ENCODE assay signal across 8 cellular contexts in genomic region chr22:22692707-22693530, GRCh38. TPM values are rescaled to one million over a fixed set of nuclear protein-coding genes. Genes with fewer than 3 reads are reported as not detected.
DNase-seq lines count a peak whose midpoint lies in the region; ATAC-seq lines count a peak whose summit lies in the region.

No MANE protein-coding gene starts in this region.

- H3K9me3 ChIP-seq in duodenal mucosa (ENCODE audit: control insufficient read depth in 1 of 2, low read length in 2 of 2): no peaks in the 10 kb centered on the region
- H3K9me3 ChIP-seq in neuronal stem cell (replicated peaks in 1 of 2; ENCODE audit: control insufficient read depth in 2 of 2, insufficient read depth in 1 of 2, low read depth in 1 of 2, low read length in 2 of 2): no peaks in the 10 kb centered on the region

- peak overlapping the region; percentile 39 for H3K27ac ChIP-seq in duodenal mucosa (ENCODE audit: low read depth, low read length)
- no peak overlapping the region for H3K27ac ChIP-seq in neuronal stem cell (replicated peaks; ENCODE audit: low read length)

- ATAC-seq in HG02885 (IDR thresholded peaks at IDR 0.05; ENCODE audit: poor library complexity, unreplicated experiment) (no peak), GM21526 (IDR thresholded peaks at IDR 0.05; ENCODE audit: low FRiP score, unreplicated experiment) (no peak)

- H3K36me3 Mint-ChIP-seq in activated CD4-positive, alpha-beta T cell treated with anti-CD3 and anti-CD28 coated beads, Interleukin-2, amount 10 ng/mL, durations not matched to agents 7 days and 5 days (ENCODE audit: low read depth): no peaks in the 10 kb centered on the region

- DNase-seq in GM03348 (ENCODE audit: low spot score) (peak; percentile 46), NCI-H146 (lab: John Stamatoyannopoulos, UW) (peak; percentile 74), neuronal stem cell (ENCODE audit: low spot score) (peak; percentile 33), HPDE6-E6E7 (ENCODE audit: extremely low spot score) (no peak)
- DNase-seq in activated CD4-positive, alpha-beta T cell treated with anti-CD3 and anti-CD28 coated beads, Interleukin-2, amount 10 ng/mL, durations not matched to agents 7 days and 5 days: peak; percentile 69

- POLR2A ChIA-PET in activated CD4-positive, alpha-beta T cell treated with anti-CD3 and anti-CD28 coated beads, Interleukin-2, amount 10 ng/mL, durations not matched to agents 7 days and 5 days (lab: Charles Lee): no interaction called here

- H3K4me1 ChIP-seq in duodenal mucosa (ENCODE audit: control insufficient read depth in 1 of 2, insufficient read depth in 2 of 2, low read length in 2 of 2) (peaks cover 16 to 26% of the 10 kb centered on the region in 2 donors), neuronal stem cell (ENCODE audit: control insufficient read depth in 2 of 2, insufficient read depth in 1 of 2, low read depth in 1 of 2, low read length in 2 of 2) (no peaks in the 10 kb centered on the region)

- H3K27ac Mint-ChIP-seq in activated CD4-positive, alpha-beta T cell treated with anti-CD3 and anti-CD28 coated beads, Interleukin-2, amount 10 ng/mL, durations not matched to agents 7 days and 5 days: no peak overlapping the region

- H3K4me3 Mint-ChIP-seq in activated CD4-positive, alpha-beta T cell treated with anti-CD3 and anti-CD28 coated beads, Interleukin-2, amount 10 ng/mL, durations not matched to agents 7 days and 5 days: no peak overlapping the region

- no peaks in the 10 kb centered on the region for H3K9me3 Mint-ChIP-seq in activated CD4-positive, alpha-beta T cell treated with anti-CD3 and anti-CD28 coated beads, Interleukin-2, amount 10 ng/mL, durations not matched to agents 7 days and 5 days

- no peaks in the 10 kb centered on the region for H3K27me3 Mint-ChIP-seq in activated CD4-positive, alpha-beta T cell treated with anti-CD3 and anti-CD28 coated beads, Interleukin-2, amount 10 ng/mL, durations not matched to agents 7 days and 5 days

- H2BK5ac ChIP-seq in neuronal stem cell (ENCODE audit: low read length): no peak overlapping the region

- no peaks in the 10 kb centered on the region for H3K4me1 Mint-ChIP-seq in activated CD4-positive, alpha-beta T cell treated with anti-CD3 and anti-CD28 coated beads, Interleukin-2, amount 10 ng/mL, durations not matched to agents 7 days and 5 days

- H3K27me3 ChIP-seq in duodenal mucosa (ENCODE audit: control insufficient read depth in 1 of 2, insufficient read depth in 2 of 2, low read length in 2 of 2) (no peaks in the 10 kb centered on the region), neuronal stem cell (ENCODE audit: control insufficient read depth in 3 of 3, insufficient read depth in 3 of 3, low read depth in 1 of 3, low read length in 3 of 3) (peaks cover 0 to 3% (median 0%) of the 10 kb centered on the region in 3 experiments)

- H3K14ac ChIP-seq in neuronal stem cell (ENCODE audit: low read length): no peak overlapping the region

- no peak overlapping the region for H2AK5ac ChIP-seq in neuronal stem cell (ENCODE audit: low read depth, low read length)

- no peak overlapping the region for H4K91ac ChIP-seq in neuronal stem cell (ENCODE audit: low read depth, low read length, poor library complexity)

- H3K36me3 ChIP-seq in duodenal mucosa (ENCODE audit: control insufficient read depth in 1 of 2, insufficient read depth in 2 of 2, low read length in 2 of 2) (no peaks in the 10 kb centered on the region), neuronal stem cell (replicated peaks in 1 of 2; ENCODE audit: control insufficient read depth in 2 of 2, insufficient read depth in 2 of 2, low read length in 2 of 2) (no peaks in the 10 kb centered on the region)

- CTCF ChIA-PET in activated CD4-positive, alpha-beta T cell treated with anti-CD3 and anti-CD28 coated beads, Interleukin-2, amount 10 ng/mL, durations not matched to agents 7 days and 5 days (lab: Charles Lee): interaction anchor here (0.8 to 1.5 kb wide), 3 partner anchors 17 to 106 kb away, joined by 3 to 5 read pairs (median 4); no protein-coding TSS in a partner anchor

- H3K4ac ChIP-seq in neuronal stem cell (ENCODE audit: low read length): no peak overlapping the region

- peak overlapping the region; percentile 8 for H3K18ac ChIP-seq in neuronal stem cell (ENCODE audit: low read length)

- H3K4me3 ChIP-seq in duodenal mucosa (ENCODE audit: low read depth in 1 of 2, low read length in 2 of 2) (peak overlapping the region in 1 of 2 donors; percentile 3), neuronal stem cell (ENCODE audit: low read length in 2 of 2) (no peak overlapping the region)

- H3K4me2 ChIP-seq in neuronal stem cell (ENCODE audit: insufficient read depth, low read length, poor library complexity, severe bottlenecking): no peak overlapping the region

- no peak overlapping the region for H2BK15ac ChIP-seq in neuronal stem cell (ENCODE audit: low read length)

- peak overlapping the region; percentile 99 for H3K23ac ChIP-seq in neuronal stem cell (ENCODE audit: low read depth, low read length, poor library complexity)

- H3K79me1 ChIP-seq in neuronal stem cell (ENCODE audit: low read depth, low read length): no peaks in the 10 kb centered on the region

- WGBS in neuronal stem cell (ENCODE audit: extremely low coverage in 2 of 2, insufficient read length in 2 of 2, insufficient replicate concordance in 1 of 2), 2 donors: no CpG with 5 or more reads among the region's 8 CpGs

- H3K9ac ChIP-seq in duodenal mucosa (ENCODE audit: low read depth in 1 of 2, low read length in 2 of 2) (no peak overlapping the region), neuronal stem cell (ENCODE audit: low read depth, low read length, poor library complexity) (no peak overlapping the region)

- no peak overlapping the region for H2BK120ac ChIP-seq in neuronal stem cell (ENCODE audit: low read depth, low read length)

- no peak overlapping the region for H2AFZ ChIP-seq in neuronal stem cell (ENCODE audit: low read length)

- no peak overlapping the region for H4K8ac ChIP-seq in neuronal stem cell (ENCODE audit: low read depth, low read length)

- H2BK12ac ChIP-seq in neuronal stem cell (ENCODE audit: low read length): no peak overlapping the region

RNA-seq across cellular contexts. Expression of gene GGTLC2, which starts 48.5 kb away (rescaled TPM):
- total RNA-seq in activated CD4-positive, alpha-beta T cell treated with anti-CD3 and anti-CD28 coated beads, Interleukin-2, amount 10 ng/mL, durations not matched to agents 7 days and 5 days: not detected
- not detected for polyA plus RNA-seq in neuronal stem cell (2013, experiment 1 of 2)
- polyA plus RNA-seq in neuronal stem cell (2013, experiment 2 of 2): not detected
